ENCODE assay signal across 20 cellular contexts in the genomic region with DNA sequence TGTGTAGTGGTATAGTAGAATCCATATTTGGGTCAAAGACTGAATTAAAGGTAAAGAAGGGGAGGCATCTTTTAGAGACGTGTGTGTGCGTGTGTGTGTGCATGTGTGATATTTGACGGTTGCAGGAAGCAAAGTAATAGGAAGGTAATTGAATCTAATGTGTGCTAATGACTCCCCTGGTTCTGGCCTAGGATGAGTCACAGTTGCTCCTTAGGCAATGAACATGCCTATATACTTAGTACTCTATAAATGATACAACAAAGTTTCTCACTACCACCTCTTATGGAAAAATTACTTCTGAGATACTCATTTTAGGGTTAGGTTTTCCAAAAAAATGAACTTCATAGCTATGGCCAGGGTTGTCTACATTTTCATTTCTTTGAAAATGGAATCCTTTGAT.
DNase-seq lines count a peak whose midpoint lies in the region; ATAC-seq and TF ChIP-seq lines count a peak whose summit lies in the region.
"Had no signal": no experiment of that assay in that cellular context is flagged by ENCODE, and none has a peak within 500 bp of the region (broad histone marks: within the 10 kb centered on the region; RNA-seq: fewer than 3 reads in every experiment).

No MANE protein-coding gene starts in this region.

- no peaks in the 10 kb centered on the region for H3K4me1 Mint-ChIP-seq in T-helper 2 cell treated with Interferon-gamma antibody and Interleukin-4, amounts not matched to agents 5 μg/mL and 100 μg/mL, for 36 hours (ENCODE audit: low read depth)

- 87% methylated on average over 3 of the region's 3 CpGs for WGBS in esophagus muscularis mucosa

- peak; percentile 26 for DNase-seq in AG10803 (ENCODE audit: low read depth)
- peak; percentile 16 for DNase-seq in LHCN-M2 (ENCODE audit: low read depth)
- DNase-seq in choroid plexus epithelial cell (ENCODE audit: low read depth): peak; percentile 57
- DNase-seq in iris pigment epithelial cell (ENCODE audit: low read depth): peak; percentile 72
- DNase-seq in T-helper 2 cell: no peak
- DNase-seq in esophagus muscularis mucosa (ENCODE audit: extremely low spot score): no peak
- DNase-seq in T-helper 2 cell treated with Interferon-gamma antibody and Interleukin-4, amounts not matched to agents 5 μg/mL and 100 μg/mL, for 36 hours (ENCODE audit: low spot score): no peak
- DNase-seq: activated CD8-positive, alpha-beta T cell treated with anti-CD3 and anti-CD28 coated beads for 36 hours; activated naive CD4-positive, alpha-beta T cell; activated T-cell treated with anti-CD3 and anti-CD28 coated beads, Interleukin-2, amount 50 U/mL, for 1 hour; DND-41; left lung; NCI-H1417; NCI-H748 treated with DMSO at 0.1 percent for 48 hours; substantia nigra had no signal

- ATAC-seq in GM19452 (IDR thresholded peaks at IDR 0.05; ENCODE audit: unreplicated experiment): no peak
- ATAC-seq: activated CD8-positive, alpha-beta T cell treated with anti-CD3 and anti-CD28 coated beads for 36 hours; left lung; WTC11 had no signal

- no peaks in the 10 kb centered on the region for H3K36me3 Mint-ChIP-seq in T-helper 2 cell treated with Interferon-gamma antibody and Interleukin-4, amounts not matched to agents 5 μg/mL and 100 μg/mL, for 36 hours (ENCODE audit: low read depth)
- H3K36me3 Mint-ChIP-seq: WTC11 had no signal

- no peak overlapping the region for H3K27ac Mint-ChIP-seq in T-helper 2 cell treated with Interferon-gamma antibody and Interleukin-4, amounts not matched to agents 5 μg/mL and 100 μg/mL, for 36 hours
- H3K27ac Mint-ChIP-seq: activated CD8-positive, alpha-beta T cell treated with anti-CD3 and anti-CD28 coated beads for 36 hours; WTC11 had no signal

- H3K27me3 Mint-ChIP-seq in T-helper 2 cell treated with Interferon-gamma antibody and Interleukin-4, amounts not matched to agents 5 μg/mL and 100 μg/mL, for 36 hours (ENCODE audit: low read depth): no peaks in the 10 kb centered on the region
- H3K27me3 Mint-ChIP-seq: activated CD8-positive, alpha-beta T cell treated with anti-CD3 and anti-CD28 coated beads for 36 hours had no signal

- H3K9me3 ChIP-seq in esophagus muscularis mucosa: no peaks in the 10 kb centered on the region
- H3K9me3 ChIP-seq: ascending aorta, neutrophil, SJSA1 had no signal

- intact Hi-C loops in esophagus muscularis mucosa (cut with DNase I): no loop called here

- H3K9me3 Mint-ChIP-seq in T-helper 2 cell treated with Interferon-gamma antibody and Interleukin-4, amounts not matched to agents 5 μg/mL and 100 μg/mL, for 36 hours: peaks cover 10% of the 10 kb centered on the region
- H3K9me3 Mint-ChIP-seq: WTC11 had no signal

- no peaks in the 10 kb centered on the region for H3K4me1 ChIP-seq in esophagus muscularis mucosa
- H3K4me1 ChIP-seq: ascending aorta, left lung, SJSA1 had no signal

- H3K27ac ChIP-seq in esophagus muscularis mucosa (replicated peaks in 1 of 4): no peak overlapping the region
- H3K27ac ChIP-seq: ascending aorta, left lung, neutrophil, SJSA1 had no signal

- TF ChIP-seq CTCF in AG10803 (conservative IDR thresholded peaks at IDR 0.05; ENCODE audit: low read length): no peak
- TF ChIP-seq CTCF in choroid plexus epithelial cell (conservative IDR thresholded peaks at IDR 0.05; ENCODE audit: low read depth, low read length): no peak
- no peak for TF ChIP-seq CTCF in esophagus muscularis mucosa (IDR thresholded peaks at IDR 0.05)

- no peak for TF ChIP-seq EP300 in esophagus muscularis mucosa (IDR thresholded peaks at IDR 0.05)

- H3K4me3 Mint-ChIP-seq in T-helper 2 cell treated with Interferon-gamma antibody and Interleukin-4, amounts not matched to agents 5 μg/mL and 100 μg/mL, for 36 hours: no peak overlapping the region
- H3K4me3 Mint-ChIP-seq: activated CD8-positive, alpha-beta T cell treated with anti-CD3 and anti-CD28 coated beads for 36 hours; WTC11 had no signal

- TF ChIP-seq POLR2A in esophagus muscularis mucosa (IDR thresholded peaks at IDR 0.05; ENCODE audit: low read depth): no peak

- no peaks in the 10 kb centered on the region for H3K27me3 ChIP-seq in esophagus muscularis mucosa
- H3K27me3 ChIP-seq: ascending aorta, left lung, neutrophil, SJSA1 had no signal

- H3K4me3 ChIP-seq in AG10803 (ENCODE audit: low read length) (no peak overlapping the region), choroid plexus epithelial cell (ENCODE audit: low read depth, low read length) (no peak overlapping the region), esophagus muscularis mucosa (no peak overlapping the region)
- H3K4me3 ChIP-seq: ascending aorta, left lung, SJSA1 had no signal

- H3K36me3 ChIP-seq in esophagus muscularis mucosa: no peaks in the 10 kb centered on the region
- H3K36me3 ChIP-seq: ascending aorta, left lung, neutrophil, SJSA1 had no signal

Comparison
In these comparisons a context has a peak if more than half of its experiments do, and no peak if none do; other contexts are left out.
1. DNase-seq: peak in AG10803 (single experiment), LHCN-M2 (single experiment), choroid plexus epithelial cell (single experiment) and iris pigment epithelial cell (single experiment); none in T-helper 2 cell (0 of 5), esophagus muscularis mucosa (single experiment) and T-helper 2 cell treated with Interferon-gamma antibody and Interleukin-4, amounts not matched to agents 5 μg/mL and 100 μg/mL, for 36 hours (single experiment).